9 cellular contexts compared by ENCODE assay signal in the genomic region with DNA sequence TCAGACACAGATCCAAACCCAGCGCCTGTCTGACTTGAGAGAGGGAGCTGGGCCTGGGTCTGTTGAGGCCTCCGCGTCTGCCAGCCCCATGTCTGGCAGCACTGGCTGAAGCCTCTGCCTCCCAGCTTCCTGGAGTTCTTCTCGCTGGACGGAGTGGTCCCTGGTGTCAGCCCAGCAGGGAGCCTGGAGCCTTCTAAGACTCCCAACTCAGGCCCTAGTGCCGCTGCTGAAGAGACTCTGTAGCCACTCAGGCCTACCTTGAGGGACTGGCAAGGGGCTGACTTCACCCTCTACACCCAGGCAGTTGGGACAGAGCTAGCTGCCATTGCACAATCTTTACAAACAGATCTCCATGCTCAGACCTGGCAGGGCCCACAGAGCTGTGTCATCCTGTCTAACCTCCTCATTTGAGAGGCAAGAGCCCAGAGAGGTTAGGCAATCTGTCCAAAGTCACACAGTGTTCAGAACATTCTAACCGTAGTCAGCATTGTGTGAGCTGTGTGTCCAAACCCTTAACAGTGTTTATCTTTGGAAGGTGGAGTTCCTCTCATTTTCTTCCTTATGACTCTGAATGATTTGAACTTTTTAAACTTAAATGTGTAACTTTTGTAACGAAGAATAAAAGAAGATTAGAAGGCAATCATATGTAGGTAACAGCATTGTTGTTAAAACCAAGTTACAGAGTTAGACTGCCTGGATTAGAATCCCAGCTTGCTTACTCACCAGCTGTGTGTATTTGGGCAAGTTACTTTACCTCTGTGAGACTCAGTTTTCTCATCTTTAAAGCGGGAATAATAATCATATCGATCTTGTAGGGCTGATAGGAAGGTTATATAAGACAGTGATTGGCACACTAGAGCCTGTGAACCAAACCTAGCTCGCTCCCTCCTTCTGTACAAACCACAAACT. TPM values are rescaled to one million over a fixed set of nuclear protein-coding genes. Genes with fewer than 3 reads are reported as not detected.
DNase-seq lines count a peak whose midpoint lies in the region; ATAC-seq and TF ChIP-seq lines count a peak whose summit lies in the region.
"Had no signal": no experiment of that assay in that cellular context is flagged by ENCODE, and none has a peak within 500 bp of the region (broad histone marks: within the 10 kb centered on the region; RNA-seq: fewer than 3 reads in every experiment).

No MANE protein-coding gene starts in this region.

- WGBS in right lobe of liver (ENCODE audit: insufficient coverage, low coverage, low lambda C conversion rate, missing lambda C conversion rate): 32% methylated on average over 5 of the region's 11 CpGs
- 65 to 77% methylated on average over 6 to 10 of the region's 11 CpGs for WGBS in upper lobe of left lung, 2 donors

- BruUV-seq in MCF 10A (replicated peaks; lab: Mats Ljungman, UMichigan): TSS peak; percentile 2

- ATAC-seq in right lobe of liver (peak; percentile 18 to 52 (median 33)), upper lobe of left lung (ENCODE audit: low FRiP score in 2 of 2) (peak; percentile 30 to 75)

- peak; percentile 94 to 99 (median 98) for TF ChIP-seq EP300 in upper lobe of left lung (IDR thresholded peaks at IDR 0.05)

- no peaks in the 10 kb centered on the region for H3K9me3 ChIP-seq in right lobe of liver
- no peaks in the 10 kb centered on the region for H3K9me3 ChIP-seq in upper lobe of left lung
- H3K9me3 ChIP-seq: heart right ventricle had no signal

- H3K4me3 ChIP-seq in right lobe of liver (no peak overlapping the region), upper lobe of left lung (no peak overlapping the region)
- H3K4me3 ChIP-seq: heart right ventricle had no signal

- no peaks in the 10 kb centered on the region for H3K36me3 Mint-ChIP-seq in activated naive CD4-positive, alpha-beta T cell treated with anti-CD3 and anti-CD28 coated beads for 36 hours (ENCODE audit: low read depth)
- peaks cover 36% of the 10 kb centered on the region for H3K36me3 Mint-ChIP-seq in MCF 10A (ENCODE audit: insufficient read depth, unreplicated experiment)

- peak; percentile 83 for TF ChIP-seq POLR2A in right lobe of liver (IDR thresholded peaks at IDR 0.05)
- peak in 2 of 4 donors; percentile 64 to 88 for TF ChIP-seq POLR2A in upper lobe of left lung (IDR thresholded peaks at IDR 0.05)

- H3K9me3 Mint-ChIP-seq in activated naive CD4-positive, alpha-beta T cell treated with anti-CD3 and anti-CD28 coated beads for 36 hours: no peaks in the 10 kb centered on the region
- no peaks in the 10 kb centered on the region for H3K9me3 Mint-ChIP-seq in MCF 10A (ENCODE audit: unreplicated experiment)

- H3K4me1 ChIP-seq in right lobe of liver (peaks cover 0 to 83% (median 40%) of the 10 kb centered on the region in 4 donors), upper lobe of left lung (peaks cover 62 to 67% (median 64%) of the 10 kb centered on the region in 4 donors)

- H3K4me1 Mint-ChIP-seq in activated naive CD4-positive, alpha-beta T cell treated with anti-CD3 and anti-CD28 coated beads for 36 hours (ENCODE audit: low read depth): peaks cover 58% of the 10 kb centered on the region
- peaks cover 68% of the 10 kb centered on the region for H3K4me1 Mint-ChIP-seq in MCF 10A (ENCODE audit: insufficient read depth, unreplicated experiment)

- intact Hi-C loops in activated naive CD4-positive, alpha-beta T cell treated with anti-CD3 and anti-CD28 coated beads for 36 hours (cut with micrococcal nuclease): loop anchor here (2.0 to 10.0 kb wide), 2 partner anchors 601 to 1109 kb away; a partner anchor contains a TSS
- intact Hi-C loops in MCF 10A (cut with micrococcal nuclease): no loop called here
- intact Hi-C loops in right lobe of liver (cut with DNase I): loop anchor here in 1 of 2 donors (5.0 kb wide), 1 partner anchor 77 kb away; no protein-coding TSS in a partner anchor

- CTCF ChIA-PET in activated naive CD4-positive, alpha-beta T cell treated with anti-CD3 and anti-CD28 coated beads for 36 hours (lab: Charles Lee): interaction anchor here (0.5 to 2.0 kb wide), 6 partner anchors 11 to 156 kb away, joined by 3 to 9 read pairs (median 3); no protein-coding TSS in a partner anchor
- CTCF ChIA-PET in MCF 10A (lab: Yijun Ruan, JAX): interaction anchor here (0.6 to 10.6 kb wide), 14 partner anchors 11 to 1107 kb away, joined by 3 to 83 read pairs (median 4); a partner anchor contains a TSS

- H3K27me3 ChIP-seq in right lobe of liver (no peaks in the 10 kb centered on the region), upper lobe of left lung (no peaks in the 10 kb centered on the region)
- H3K27me3 ChIP-seq: heart right ventricle had no signal

- no peak overlapping the region for H3K4me3 Mint-ChIP-seq in activated naive CD4-positive, alpha-beta T cell treated with anti-CD3 and anti-CD28 coated beads for 36 hours
- H3K4me3 Mint-ChIP-seq in MCF 10A (ENCODE audit: unreplicated experiment): peak overlapping the region; percentile 41

- peak; percentile 20 for DNase-seq in activated naive CD4-positive, alpha-beta T cell treated with anti-CD3 and anti-CD28 coated beads for 36 hours
- DNase-seq in activated naive CD4-positive, alpha-beta T cell treated with Interleukin-2 at 50 U/mL for 16 hours: no peak
- DNase-seq in MCF 10A (ENCODE audit: unreplicated experiment): peak; percentile 100
- peak; percentile 88 to 97 (median 94) for DNase-seq in right lobe of liver
- peak; percentile 55 to 98 for DNase-seq in upper lobe of left lung
- no peak for DNase-seq in inferior parietal cortex (ENCODE audit: extremely low spot score)
- no peak for DNase-seq in activated CD4-positive, CD25-positive, alpha-beta regulatory T cell (lab: John Stamatoyannopoulos, UW)
- no peak for DNase-seq in activated T-cell treated with anti-CD3 and anti-CD28 coated beads, Interleukin-2, amount 50 U/mL, for 48 hours

- no peak overlapping the region for H3K27ac Mint-ChIP-seq in activated naive CD4-positive, alpha-beta T cell treated with anti-CD3 and anti-CD28 coated beads for 36 hours
- H3K27ac Mint-ChIP-seq in MCF 10A (ENCODE audit: low read depth, unreplicated experiment): peak overlapping the region; percentile 99

- TF ChIP-seq CTCF in MCF 10A (IDR thresholded peaks at IDR 0.05; ENCODE audit: unreplicated experiment) (no peak), right lobe of liver (IDR thresholded peaks at IDR 0.05) (no peak), upper lobe of left lung (IDR thresholded peaks at IDR 0.05) (peak in 1 of 6 experiments; percentile 3)

- no peaks in the 10 kb centered on the region for H3K27me3 Mint-ChIP-seq in activated naive CD4-positive, alpha-beta T cell treated with anti-CD3 and anti-CD28 coated beads for 36 hours (ENCODE audit: low read depth)
- no peaks in the 10 kb centered on the region for H3K27me3 Mint-ChIP-seq in MCF 10A (ENCODE audit: insufficient read depth, unreplicated experiment)

- H3K36me3 ChIP-seq in right lobe of liver: peaks cover 0 to 2% (median 0%) of the 10 kb centered on the region in 4 donors
- no peaks in the 10 kb centered on the region for H3K36me3 ChIP-seq in upper lobe of left lung

- H3K27ac ChIP-seq in right lobe of liver (peak overlapping the region; percentile 99 to 100 (median 99)), upper lobe of left lung (peak overlapping the region; percentile 99 to 100 (median 99))

- POLR2A ChIA-PET in MCF 10A (lab: Yijun Ruan, JAX): interaction anchor here (0.6 to 22.0 kb wide), 21 partner anchors 7 to 1293 kb away, joined by 3 to 1263 read pairs (median 10); a partner anchor contains a TSS

RNA-seq across cellular contexts. Expression of a gene that starts 4.6 kb away (rescaled TPM):
- 1 to 10 TPM; 7.0 to 7.3 TPM for total RNA-seq in activated naive CD4-positive, alpha-beta T cell treated with anti-CD3 and anti-CD28 coated beads for 36 hours
- 594 and 611 TPM in 2 replicates for total RNA-seq in MCF 10A (2022)
- 100 to 1,000 TPM; 106 to 407 (median 232) TPM for total RNA-seq in right lobe of liver
- total RNA-seq in upper lobe of left lung: 1,000 to 10,000 TPM in 3 of 6 donors, 100 to 1,000 TPM in 3; 568 to 1,492 (median 904) TPM

RNA-seq across cellular contexts. Expression of a gene that starts 58.5 kb away (rescaled TPM):
- total RNA-seq in activated naive CD4-positive, alpha-beta T cell treated with anti-CD3 and anti-CD28 coated beads for 36 hours: 10 to 100 TPM; 33.4 to 36.2 TPM
- total RNA-seq in MCF 10A (2022): 257 and 292 TPM in 2 replicates
- total RNA-seq in right lobe of liver: 100 to 1,000 TPM; 103 to 264 (median 154) TPM
- total RNA-seq in upper lobe of left lung: 100 to 1,000 TPM; 158 to 225 (median 173) TPM

Comparison
In these comparisons a context has a peak if more than half of its experiments do, and no peak if none do; other contexts are left out.
1. DNase-seq: peak in activated naive CD4-positive, alpha-beta T cell treated with anti-CD3 and anti-CD28 coated beads for 36 hours (single experiment), MCF 10A (single experiment), right lobe of liver (3 of 3) and upper lobe of left lung (2 of 2); none in activated naive CD4-positive, alpha-beta T cell treated with Interleukin-2 at 50 U/mL for 16 hours (single experiment), inferior parietal cortex (single experiment), activated CD4-positive, CD25-positive, alpha-beta regulatory T cell (0 of 4) and activated T-cell treated with anti-CD3 and anti-CD28 coated beads, Interleukin-2, amount 50 U/mL, for 48 hours (0 of 2).
2. RNA of a gene that starts 4.6 kb away (total RNA-seq): 568 to 1,492 TPM in upper lobe of left lung, 594 to 611 TPM in MCF 10A and 106 to 407 TPM in right lobe of liver; 7.0 to 7.3 TPM in activated naive CD4-positive, alpha-beta T cell treated with anti-CD3 and anti-CD28 coated beads for 36 hours; every median in the first group is over 10 times any median in the second.